Comparison of ENCODE assay signal across 1 cellular context in genomic region chr14:71054706-71055105, GRCh38.
TF ChIP-seq lines count a peak whose summit lies in the region.

No MANE protein-coding gene starts in this region.

TF ChIP-seq in HepG2, 621 proteins besides CTCF, POLR2A, EP300 and RAD21 (continued from another document):
- TF ChIP-seq ZNF580 (CRISPR knock-in tag; IDR thresholded peaks at IDR 0.05; ENCODE audit: borderline replicate concordance, low read depth), result no peak
- TF ChIP-seq TFAP4 (IDR thresholded peaks at IDR 0.05; ENCODE audit: borderline replicate concordance, low read depth), result no peak
- TF ChIP-seq GRHL1 (CRISPR knock-in tag; conservative IDR thresholded peaks at IDR 0.05), result no peak
- TF ChIP-seq CREB3 (CRISPR knock-in tag; IDR thresholded peaks at IDR 0.05), result no peak
- TF ChIP-seq FOXM1 (CRISPR knock-in tag; IDR thresholded peaks at IDR 0.05), result no peak
- no peak for TF ChIP-seq ZNF225 (CRISPR knock-in tag; IDR thresholded peaks at IDR 0.05)
- TF ChIP-seq SALL1 (CRISPR knock-in tag; IDR thresholded peaks at IDR 0.05), result no peak
- no peak for TF ChIP-seq ZBTB26 (CRISPR knock-in tag; IDR thresholded peaks at IDR 0.05; ENCODE audit: borderline replicate concordance)
- no peak for TF ChIP-seq ZNF441 (CRISPR knock-in tag; IDR thresholded peaks at IDR 0.05; ENCODE audit: borderline replicate concordance)
- TF ChIP-seq HOMEZ (CRISPR knock-in tag; IDR thresholded peaks at IDR 0.05; ENCODE audit: low read depth), result no peak
- no peak for TF ChIP-seq THAP9 (CRISPR knock-in tag; IDR thresholded peaks at IDR 0.05; ENCODE audit: borderline replicate concordance)
